8 cellular contexts compared by ENCODE assay signal in the genomic region with DNA sequence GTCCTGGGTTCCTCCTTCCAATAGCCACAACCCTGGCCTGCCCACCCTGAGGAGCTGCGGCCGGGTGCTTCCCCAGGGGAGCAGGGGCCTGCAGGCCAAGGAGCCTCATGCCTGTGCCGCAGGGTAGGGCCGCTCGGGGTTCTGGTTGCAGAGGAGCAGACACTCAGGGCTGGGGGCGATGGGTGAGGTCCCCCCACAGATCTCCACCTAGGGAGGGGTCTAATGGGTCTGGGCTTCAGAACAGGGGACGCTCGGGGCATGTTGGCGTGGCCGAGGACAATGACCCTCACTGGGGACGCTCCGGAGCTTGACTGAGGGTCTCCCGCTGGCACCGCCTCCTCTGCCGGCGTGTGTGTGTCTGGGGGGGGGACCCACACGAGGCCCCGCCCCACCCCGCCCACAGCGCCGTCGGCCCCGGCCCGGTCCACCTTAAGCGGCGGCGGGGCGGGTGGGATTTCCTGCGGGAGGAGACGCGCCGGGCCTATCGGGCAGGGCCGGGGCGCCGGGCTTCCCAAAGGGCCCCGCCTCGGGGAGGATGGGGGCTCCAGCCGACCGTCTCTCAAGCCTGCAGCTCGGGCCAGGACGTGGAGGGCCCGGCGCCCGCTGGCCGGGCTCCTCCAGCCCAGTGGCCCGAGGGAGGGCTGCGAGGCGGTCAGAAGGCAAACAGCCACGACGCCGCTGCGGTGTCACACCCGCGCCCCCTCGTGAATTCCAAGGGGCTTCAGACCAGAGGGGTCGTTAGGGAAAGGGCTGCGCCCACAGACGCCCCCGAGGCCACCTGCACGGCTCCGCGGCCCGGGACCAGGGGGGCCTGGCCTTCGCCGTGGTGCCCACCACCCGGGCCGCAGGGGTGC. TPM values are rescaled to one million over a fixed set of nuclear protein-coding genes. Genes with fewer than 3 reads are reported as not detected.
A peak's percentile ranks its signal among the peaks of the same experiment; 100 is the strongest.
DNase-seq lines count a peak whose midpoint lies in the region; ATAC-seq and TF ChIP-seq lines count a peak whose summit lies in the region.

No MANE protein-coding gene starts in this region.

- H3K4me1 ChIP-seq in heart right ventricle (peaks cover 34 to 58% (median 46%) of the 10 kb centered on the region in 9 donors), tibial artery (peaks cover 0 to 60% (median 46%) of the 10 kb centered on the region in 4 donors)

- TF ChIP-seq CTCF in heart right ventricle (IDR thresholded peaks at IDR 0.05) (no peak), tibial artery (IDR thresholded peaks at IDR 0.05) (no peak)

- H3K4me3 ChIP-seq in heart right ventricle (peak overlapping the region; percentile 85 to 100 (median 94)), tibial artery (peak overlapping the region; percentile 97 to 100)

- H3K36me3 ChIP-seq in heart right ventricle (peaks cover 0 to 22% (median 5%) of the 10 kb centered on the region in 9 donors), tibial artery (peaks cover 8 to 19% (median 8%) of the 10 kb centered on the region in 3 donors)

- peak; percentile 55 for DNase-seq in NK-92 treated with Interleukin-12 subunit alpha and Interleukin-12 subunit beta, amount 100 ng/mL, for 24 hours (lab: John Stamatoyannopoulos, UW)
- no peak for DNase-seq in NK-92 (lab: John Stamatoyannopoulos, UW; ENCODE audit: unreplicated experiment)
- peak; percentile 44 to 51 for DNase-seq in SW 1271 (lab: John Stamatoyannopoulos, UW)
- DNase-seq in heart right ventricle = peak; percentile 88 to 92
- DNase-seq in pons (ENCODE audit: low spot score) = peak; percentile 80
- peak; percentile 84 to 94 for DNase-seq in tibial artery

- WGBS in adipose tissue, 3 donors = 3 to 7% (median 4%) methylated on average over 52 to 68 of the region's 68 CpGs
- 4% methylated on average over 64 to 68 of the region's 68 CpGs for WGBS in heart right ventricle, 2 donors

- no peaks in the 10 kb centered on the region for H3K27me3 ChIP-seq in heart right ventricle
- H3K27me3 ChIP-seq in tibial artery = no peaks in the 10 kb centered on the region

- H3K9me3 ChIP-seq in heart right ventricle = no peaks in the 10 kb centered on the region
- H3K9me3 ChIP-seq in tibial artery = no peaks in the 10 kb centered on the region

- intact Hi-C loops in heart right ventricle (cut with DNase I) (loop anchor here in 1 of 10 donors (10.0 kb wide), 1 partner anchor 166 kb away; no protein-coding TSS in a partner anchor), tibial artery (cut with DNase I; ENCODE audit: low total_unique reads) (no loop called here)

- H3K27ac ChIP-seq in adipose tissue (ENCODE audit: low read depth, low read length) (peak overlapping the region; percentile 32), heart right ventricle (peak overlapping the region; percentile 89 to 100 (median 96)), tibial artery (peak overlapping the region; percentile 89 to 95)

- ATAC-seq in HG03442 (IDR thresholded peaks at IDR 0.05; ENCODE audit: unreplicated experiment) (peak; percentile 40), heart right ventricle (peak; percentile 79 to 94 (median 89))

RNA-seq across cellular contexts. Expression of a gene that starts 0.6 kb away (rescaled TPM):
- polyA plus RNA-seq in adipose tissue (10 to 100 TPM; 20.5 to 45.6 (median 28.0) TPM), heart right ventricle (10 to 100 TPM; 23.2 to 39.4 TPM)
- total RNA-seq in heart right ventricle = 10 to 100 TPM; 32.5 to 51.7 (median 37.5) TPM

RNA-seq across cellular contexts. Expression of a gene that starts 13.9 kb away (rescaled TPM):
- polyA plus RNA-seq in adipose tissue = 10 to 100 TPM; 32.2 to 47.9 (median 43.0) TPM
- 10 to 100 TPM; 18.4 to 29.6 (median 25.8) TPM for total RNA-seq in heart right ventricle
- polyA plus RNA-seq in heart right ventricle = 10 to 100 TPM; 24.6 to 58.2 TPM

RNA-seq across cellular contexts. Expression of a gene that starts 15.1 kb away (rescaled TPM):
- polyA plus RNA-seq in adipose tissue (10 to 100 TPM; 42.3 to 94.7 (median 68.2) TPM), heart right ventricle (10 to 100 TPM; 39.4 to 71.7 TPM)
- total RNA-seq in heart right ventricle = 10 to 100 TPM; 31.8 to 55.8 (median 38.1) TPM

RNA-seq across cellular contexts. Expression of a gene that starts 19.9 kb away (rescaled TPM):
- 1 to 10 TPM in 1 of 3 donors, under 1 TPM in 2; 0.48 to 3.0 (median 0.86) TPM for polyA plus RNA-seq in adipose tissue
- 1 to 10 TPM in 1 of 10 donors, under 1 TPM in 6, not detected in 3; 0.15 to 1.1 (median 0.50) TPM for total RNA-seq in heart right ventricle
- polyA plus RNA-seq in heart right ventricle = 1 to 10 TPM in 1 of 2 donors, under 1 TPM in 1; 0.51 to 2.3 TPM

RNA-seq across cellular contexts. Expression of a gene that starts 50.9 kb away (rescaled TPM):
- polyA plus RNA-seq in adipose tissue (10 to 100 TPM; 10.1 to 15.6 (median 12.9) TPM), heart right ventricle (10 to 100 TPM in 1 of 2 donors, 1 to 10 TPM in 1; 8.3 to 26.3 TPM)
- 10 to 100 TPM; 11.4 to 20.0 (median 14.0) TPM for total RNA-seq in heart right ventricle

Comparison
In these comparisons a context has a peak if more than half of its experiments do, and no peak if none do; other contexts are left out.
1. H3K27ac ChIP-seq: peak in every context shown above with its lines; median percentile 96 in heart right ventricle; 92 in tibial artery; 32 in adipose tissue.